In the genomic region with DNA sequence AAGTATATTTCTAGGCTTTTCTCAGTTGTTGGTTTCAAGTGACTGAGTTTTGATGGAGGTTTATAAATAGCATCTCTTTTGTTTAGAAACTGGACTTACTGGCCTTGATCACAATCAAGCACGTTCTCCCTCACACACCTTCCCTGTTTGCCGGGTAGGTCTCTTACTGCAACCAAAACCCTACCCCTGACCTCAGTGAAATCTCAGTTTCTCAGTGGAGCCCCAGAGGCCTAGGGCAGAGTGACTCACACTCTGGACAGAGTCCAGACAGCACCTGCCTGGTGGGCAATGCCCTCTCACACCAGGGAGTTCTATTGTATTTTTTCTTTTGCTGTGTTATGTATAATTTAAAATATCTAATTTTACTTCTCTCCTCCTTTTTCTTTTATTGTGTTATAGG, we compare ENCODE assay signal across 13 cellular contexts. TPM values are rescaled to one million over a fixed set of nuclear protein-coding genes. Genes with fewer than 3 reads are reported as not detected.
DNase-seq lines count a peak whose midpoint lies in the region; ATAC-seq and FAIRE-seq lines count a peak whose summit lies in the region.
"Had no signal": no experiment of that assay in that cellular context is flagged by ENCODE, and none has a peak within 500 bp of the region (broad histone marks: within the 10 kb centered on the region; RNA-seq: fewer than 3 reads in every experiment).

No MANE protein-coding gene starts in this region.

- peak; percentile 24 for DNase-seq in kidney tubule cell (ENCODE audit: low spot score)
- no peak for DNase-seq in urothelium cell line (ENCODE audit: low spot score)
- no peak for DNase-seq in immature natural killer cell
- DNase-seq: activated CD4-positive, alpha-beta T cell treated with anti-CD3 and anti-CD28 coated beads for 36 hours; activated T-cell treated with anti-CD3 and anti-CD28 coated beads, Interleukin-2, amount 50 U/mL, for 4 hours; OCI-M1; T-helper 1 cell had no signal

- H3K27me3 Mint-ChIP-seq in immature natural killer cell (ENCODE audit: low read depth in 3 of 3), result peaks cover 1 to 19% (median 2%) of the 10 kb centered on the region in 3 donors

- peak; percentile 52 for ATAC-seq in GM18907 (IDR thresholded peaks at IDR 0.05; ENCODE audit: unreplicated experiment)
- peak; percentile 96 for ATAC-seq in GM21723 (IDR thresholded peaks at IDR 0.05; ENCODE audit: unreplicated experiment)
- peak; percentile 96 for ATAC-seq in HG03432 (IDR thresholded peaks at IDR 0.05; ENCODE audit: unreplicated experiment)
- ATAC-seq in activated CD4-positive, CD25-positive, alpha-beta regulatory T cell treated with anti-CD3 and anti-CD28 coated beads, Interleukin-2, amount 50 U/mL, for 24 hours, result no peak
- no peak for ATAC-seq in GM19467 (IDR thresholded peaks at IDR 0.05; ENCODE audit: unreplicated experiment)
- ATAC-seq: activated CD4-positive, alpha-beta T cell treated with anti-CD3 and anti-CD28 coated beads for 36 hours; activated T-cell treated with anti-CD3 and anti-CD28 coated beads, Interleukin-2, amount 50 U/mL, for 4 hours had no signal

- H3K36me3 Mint-ChIP-seq in immature natural killer cell, result no peaks in the 10 kb centered on the region

- no peak for FAIRE-seq in urothelium cell line (lab: Jason Lieb, UNC)
- FAIRE-seq: G401.6 had no signal

- H3K4me1 Mint-ChIP-seq in immature natural killer cell, result no peaks in the 10 kb centered on the region
- H3K4me1 Mint-ChIP-seq: activated CD4-positive, alpha-beta T cell treated with anti-CD3 and anti-CD28 coated beads for 36 hours had no signal

- no peak overlapping the region for H3K27ac Mint-ChIP-seq in immature natural killer cell
- H3K27ac Mint-ChIP-seq: activated CD4-positive, alpha-beta T cell treated with anti-CD3 and anti-CD28 coated beads for 36 hours had no signal

- H3K4me3 Mint-ChIP-seq in immature natural killer cell, result no peak overlapping the region
- H3K4me3 Mint-ChIP-seq: activated CD4-positive, alpha-beta T cell treated with anti-CD3 and anti-CD28 coated beads for 36 hours; activated T-cell treated with anti-CD3 and anti-CD28 coated beads, Interleukin-2, amount 50 U/mL, for 4 hours had no signal

- H3K9me3 Mint-ChIP-seq in immature natural killer cell, result peaks cover 0 to 3% (median 0%) of the 10 kb centered on the region in 6 donors

RNA-seq across cellular contexts. Expression of gene EPB41L4B, which starts 48.4 kb away (rescaled TPM):
- polyA plus RNA-seq in immature natural killer cell, result not detected

Comparison
In these comparisons a context has a peak if more than half of its experiments do, and no peak if none do; other contexts are left out.
1. ATAC-seq: peak in GM18907 (single experiment), GM21723 (single experiment) and HG03432 (single experiment); none in activated CD4-positive, CD25-positive, alpha-beta regulatory T cell treated with anti-CD3 and anti-CD28 coated beads, Interleukin-2, amount 50 U/mL, for 24 hours (0 of 2) and GM19467 (single experiment).